38 cellular contexts compared by ENCODE assay signal in genomic region chr11:76999597-76999996, GRCh38. TPM values are rescaled to one million over a fixed set of nuclear protein-coding genes. Genes with fewer than 3 reads are reported as not detected.
"Had no signal": no experiment of that assay in that cellular context is flagged by ENCODE, and none has a peak within 500 bp of the region (broad histone marks: within the 10 kb centered on the region; RNA-seq: fewer than 3 reads in every experiment).

No MANE protein-coding gene starts in this region.

- H3K9me3 Mint-ChIP-seq: activated B cell treated with CpG ODN at 0.5 μM for 24 hours; activated CD4-positive, alpha-beta memory T cell treated with anti-CD3 and anti-CD28 coated beads for 36 hours; activated CD4-positive, alpha-beta T cell treated with anti-CD3 and anti-CD28 coated beads, Interleukin-2, amount 10 ng/mL, durations not matched to agents 24 days and 14 days; activated CD8-positive, alpha-beta T cell treated with anti-CD3 and anti-CD28 coated beads for 36 hours; activated naive CD4-positive, alpha-beta T cell treated with anti-CD3 and anti-CD28 coated beads, Interleukin-2, amount 10 ng/mL, durations not matched to agents 7 days and 5 days; activated naive CD4-positive, alpha-beta T cell treated with anti-CD3 and anti-CD28 coated beads, Interleukin-2, amount 50 U/mL, for 24 hours; activated naive CD8-positive, alpha-beta T cell treated with anti-CD3 and anti-CD28 coated beads, Interleukin-2, amount 10 ng/mL, durations not matched to agents 7 days and 5 days; activated naive CD8-positive, alpha-beta T cell treated with anti-CD3 and anti-CD28 coated beads, Interleukin-2, amount 50 U/mL, for 24 hours; activated T-cell treated with anti-CD3 and anti-CD28 coated beads, Interleukin-2, amount 50 U/mL, for 24 hours; activated T-helper 2 cell treated with anti-CD3 and anti-CD28 coated beads, Interferon-gamma antibody, Interleukin-2, Interleukin-4, amounts not matched to agents 10 μg/mL and 5 μg/mL and 100 μg/mL, durations not matched to agents 14 hours and 24 hours and 36 hours; T-helper 1 cell treated with Interleukin-12 subunit alpha and Interleukin-12 subunit beta and Interleukin-4 antibody, amounts not matched to agents 30 μg/mL and 1 μg/mL, for 36 hours; T-helper 2 cell treated with Interferon-gamma antibody and Interleukin-4, amounts not matched to agents 5 μg/mL and 100 μg/mL, for 36 hours had no signal

- H3K4me1 ChIP-seq: ascending aorta, body of pancreas, breast epithelium had no signal

- H3K27ac Mint-ChIP-seq: activated B cell treated with CpG ODN at 0.5 μM for 24 hours; activated CD4-positive, alpha-beta memory T cell treated with anti-CD3 and anti-CD28 coated beads for 36 hours; activated CD4-positive, alpha-beta T cell treated with anti-CD3 and anti-CD28 coated beads, Interleukin-2, amount 10 ng/mL, durations not matched to agents 24 days and 14 days; activated CD8-positive, alpha-beta memory T cell treated with anti-CD3 and anti-CD28 coated beads, Interleukin-2, amount 10 ng/mL, durations not matched to agents 7 days and 5 days; activated CD8-positive, alpha-beta T cell treated with anti-CD3 and anti-CD28 coated beads for 36 hours; activated naive CD4-positive, alpha-beta T cell treated with anti-CD3 and anti-CD28 coated beads, Interleukin-2, amount 10 ng/mL, durations not matched to agents 7 days and 5 days; activated naive CD4-positive, alpha-beta T cell treated with anti-CD3 and anti-CD28 coated beads, Interleukin-2, amount 50 U/mL, for 24 hours; activated naive CD8-positive, alpha-beta T cell; activated naive CD8-positive, alpha-beta T cell treated with anti-CD3 and anti-CD28 coated beads, Interleukin-2, amount 10 ng/mL, durations not matched to agents 7 days and 5 days; activated naive CD8-positive, alpha-beta T cell treated with anti-CD3 and anti-CD28 coated beads, Interleukin-2, amount 50 U/mL, for 24 hours; activated T-cell treated with anti-CD3 and anti-CD28 coated beads, Interleukin-2, amount 50 U/mL, for 24 hours; activated T-helper 2 cell treated with anti-CD3 and anti-CD28 coated beads, Interferon-gamma antibody, Interleukin-2, Interleukin-4, amounts not matched to agents 10 μg/mL and 5 μg/mL and 100 μg/mL, durations not matched to agents 14 hours and 24 hours and 36 hours; T-helper 1 cell treated with Interleukin-12 subunit alpha and Interleukin-12 subunit beta and Interleukin-4 antibody, amounts not matched to agents 30 μg/mL and 1 μg/mL, for 36 hours; T-helper 2 cell treated with Interferon-gamma antibody and Interleukin-4, amounts not matched to agents 5 μg/mL and 100 μg/mL, for 36 hours had no signal

- H3K27me3 ChIP-seq: ascending aorta, body of pancreas, brain microvascular endothelial cell, breast epithelium had no signal

- ATAC-seq: activated CD8-positive, alpha-beta memory T cell treated with anti-CD3 and anti-CD28 coated beads, Interleukin-2, amount 10 ng/mL, durations not matched to agents 7 days and 5 days; activated CD8-positive, alpha-beta T cell treated with anti-CD3 and anti-CD28 coated beads for 36 hours; activated naive CD8-positive, alpha-beta T cell treated with anti-CD3 and anti-CD28 coated beads, Interleukin-2, amount 50 U/mL, for 24 hours; body of pancreas had no signal

- H3K4me3 ChIP-seq: ascending aorta, body of pancreas, breast epithelium had no signal

- H3K4me3 Mint-ChIP-seq: activated B cell treated with CpG ODN at 0.5 μM for 24 hours; activated CD4-positive, alpha-beta memory T cell treated with anti-CD3 and anti-CD28 coated beads for 36 hours; activated CD4-positive, alpha-beta T cell treated with anti-CD3 and anti-CD28 coated beads, Interleukin-2, amount 10 ng/mL, durations not matched to agents 24 days and 14 days; activated CD8-positive, alpha-beta memory T cell treated with anti-CD3 and anti-CD28 coated beads, Interleukin-2, amount 10 ng/mL, durations not matched to agents 7 days and 5 days; activated CD8-positive, alpha-beta T cell treated with anti-CD3 and anti-CD28 coated beads for 36 hours; activated naive CD4-positive, alpha-beta T cell treated with anti-CD3 and anti-CD28 coated beads, Interleukin-2, amount 10 ng/mL, durations not matched to agents 7 days and 5 days; activated naive CD4-positive, alpha-beta T cell treated with anti-CD3 and anti-CD28 coated beads, Interleukin-2, amount 50 U/mL, for 24 hours; activated naive CD8-positive, alpha-beta T cell; activated naive CD8-positive, alpha-beta T cell treated with anti-CD3 and anti-CD28 coated beads, Interleukin-2, amount 10 ng/mL, durations not matched to agents 7 days and 5 days; activated naive CD8-positive, alpha-beta T cell treated with anti-CD3 and anti-CD28 coated beads, Interleukin-2, amount 50 U/mL, for 24 hours; activated T-cell treated with anti-CD3 and anti-CD28 coated beads, Interleukin-2, amount 50 U/mL, for 24 hours; T-helper 1 cell treated with Interleukin-12 subunit alpha and Interleukin-12 subunit beta and Interleukin-4 antibody, amounts not matched to agents 30 μg/mL and 1 μg/mL, for 36 hours; T-helper 2 cell treated with Interferon-gamma antibody and Interleukin-4, amounts not matched to agents 5 μg/mL and 100 μg/mL, for 36 hours had no signal

- H3K27me3 Mint-ChIP-seq: activated B cell treated with CpG ODN at 0.5 μM for 24 hours; activated CD4-positive, alpha-beta memory T cell treated with anti-CD3 and anti-CD28 coated beads for 36 hours; activated CD4-positive, alpha-beta T cell treated with anti-CD3 and anti-CD28 coated beads, Interleukin-2, amount 10 ng/mL, durations not matched to agents 24 days and 14 days; activated CD8-positive, alpha-beta memory T cell treated with anti-CD3 and anti-CD28 coated beads, Interleukin-2, amount 10 ng/mL, durations not matched to agents 7 days and 5 days; activated CD8-positive, alpha-beta T cell treated with anti-CD3 and anti-CD28 coated beads for 36 hours; activated naive CD4-positive, alpha-beta T cell treated with anti-CD3 and anti-CD28 coated beads, Interleukin-2, amount 10 ng/mL, durations not matched to agents 7 days and 5 days; activated naive CD4-positive, alpha-beta T cell treated with anti-CD3 and anti-CD28 coated beads, Interleukin-2, amount 50 U/mL, for 24 hours; activated naive CD8-positive, alpha-beta T cell; activated naive CD8-positive, alpha-beta T cell treated with anti-CD3 and anti-CD28 coated beads, Interleukin-2, amount 10 ng/mL, durations not matched to agents 7 days and 5 days; activated naive CD8-positive, alpha-beta T cell treated with anti-CD3 and anti-CD28 coated beads, Interleukin-2, amount 50 U/mL, for 24 hours; activated T-cell treated with anti-CD3 and anti-CD28 coated beads, Interleukin-2, amount 50 U/mL, for 24 hours had no signal

- H3K27ac ChIP-seq: ascending aorta, body of pancreas, brain microvascular endothelial cell, breast epithelium, VCaP had no signal

- DNase-seq: activated B cell treated with CpG ODN at 0.5 μM for 24 hours; activated CD4-positive, alpha-beta memory T cell treated with anti-CD3 and anti-CD28 coated beads for 36 hours; activated CD4-positive, alpha-beta T cell treated with anti-CD3 and anti-CD28 coated beads for 4 hours; activated CD4-positive, alpha-beta T cell treated with anti-CD3 and anti-CD28 coated beads, Interleukin-2, amount 10 ng/mL, durations not matched to agents 24 days and 14 days; activated CD4-positive, alpha-beta T cell treated with anti-CD3 and anti-CD28 coated beads, Interleukin-2, amount 50 U/mL, for 1 hour; activated CD4-positive, alpha-beta T cell treated with anti-CD3 and anti-CD28 coated beads, Interleukin-2, amount 50 U/mL, for 4 hours; activated CD4-positive, CD25-positive, alpha-beta regulatory T cell treated with anti-CD3 and anti-CD28 coated beads, Interleukin-2, amount 50 U/mL, for 72 hours; activated CD8-positive, alpha-beta memory T cell treated with anti-CD3 and anti-CD28 coated beads for 24 hours; activated CD8-positive, alpha-beta memory T cell treated with anti-CD3 and anti-CD28 coated beads, Interleukin-2, amount 10 ng/mL, durations not matched to agents 7 days and 5 days; activated CD8-positive, alpha-beta memory T cell treated with anti-CD3 and anti-CD28 coated beads, Interleukin-2, amount 50 U/mL, for 48 hours; activated CD8-positive, alpha-beta T cell treated with anti-CD3 and anti-CD28 coated beads for 36 hours; activated effector memory CD4-positive, alpha-beta T cell treated with Interleukin-2 at 50 U/mL for 16 hours; activated gamma-delta T cell; activated naive CD4-positive, alpha-beta T cell treated with anti-CD3 and anti-CD28 coated beads, Interleukin-2, amount 10 ng/mL, durations not matched to agents 7 days and 5 days; activated naive CD4-positive, alpha-beta T cell treated with Interleukin-2 at 50 U/mL for 16 hours; activated naive CD8-positive, alpha-beta T cell treated with anti-CD3 and anti-CD28 coated beads, Interleukin-2, amount 10 ng/mL, durations not matched to agents 7 days and 5 days; activated naive CD8-positive, alpha-beta T cell treated with anti-CD3 and anti-CD28 coated beads, Interleukin-2, amount 50 U/mL, for 24 hours; activated T-cell treated with anti-CD3 and anti-CD28 coated beads, Interleukin-2, amount 50 U/mL, for 24 hours; activated T-cell treated with anti-CD3 and anti-CD28 coated beads, Interleukin-2, amount 50 U/mL, for 48 hours; amygdala; anterior cingulate cortex; body of pancreas; brain microvascular endothelial cell; central memory CD4-positive, alpha-beta T cell; T-helper 1 cell; T-helper 2 cell; T-helper 9 cell had no signal

- H3K9me3 ChIP-seq: ascending aorta, body of pancreas, breast epithelium had no signal

- FAIRE-seq: TTC549 had no signal

- H3K36me3 Mint-ChIP-seq: activated CD4-positive, alpha-beta memory T cell treated with anti-CD3 and anti-CD28 coated beads for 36 hours; activated naive CD4-positive, alpha-beta T cell treated with anti-CD3 and anti-CD28 coated beads, Interleukin-2, amount 10 ng/mL, durations not matched to agents 7 days and 5 days had no signal

- H3K36me3 ChIP-seq: brain microvascular endothelial cell, breast epithelium had no signal

- H3K4me1 Mint-ChIP-seq: activated B cell treated with CpG ODN at 0.5 μM for 24 hours; activated naive CD4-positive, alpha-beta T cell treated with anti-CD3 and anti-CD28 coated beads, Interleukin-2, amount 50 U/mL, for 24 hours had no signal

RNA-seq across cellular contexts. Expression of gene B3GNT6, which starts 34.6 kb away (rescaled TPM):
- total RNA-seq: activated B cell treated with CpG ODN at 0.5 μM for 24 hours; activated CD4-positive, alpha-beta memory T cell treated with anti-CD3 and anti-CD28 coated beads for 36 hours; activated CD4-positive, alpha-beta T cell treated with anti-CD3 and anti-CD28 coated beads, Interleukin-2, amount 10 ng/mL, durations not matched to agents 24 days and 14 days; activated CD8-positive, alpha-beta memory T cell treated with anti-CD3 and anti-CD28 coated beads, Interleukin-2, amount 10 ng/mL, durations not matched to agents 7 days and 5 days; activated CD8-positive, alpha-beta T cell treated with anti-CD3 and anti-CD28 coated beads for 36 hours; activated naive CD8-positive, alpha-beta T cell treated with anti-CD3 and anti-CD28 coated beads, Interleukin-2, amount 10 ng/mL, durations not matched to agents 7 days and 5 days; activated T-helper 2 cell treated with anti-CD3 and anti-CD28 coated beads, Interferon-gamma antibody, Interleukin-2, Interleukin-4, amounts not matched to agents 10 μg/mL and 5 μg/mL and 100 μg/mL, durations not matched to agents 14 hours and 24 hours and 36 hours; ascending aorta; body of pancreas; cardiac septum; cerebellum had no signal
